ENCODE assay signal across 22 cellular contexts in genomic region chr10:107790271-107790670, GRCh38.
A peak's percentile ranks its signal among the peaks of the same experiment; 100 is the strongest.
DNase-seq lines count a peak whose midpoint lies in the region; FAIRE-seq and TF ChIP-seq lines count a peak whose summit lies in the region.
"Had no signal": no experiment of that assay in that cellular context is flagged by ENCODE, and none has a peak within 500 bp of the region (broad histone marks: within the 10 kb centered on the region; RNA-seq: fewer than 3 reads in every experiment).

No MANE protein-coding gene starts in this region.

- H3K27ac ChIP-seq in HEK293 (ENCODE audit: extremely low read depth, low read depth, low read length), result no peak overlapping the region
- H3K27ac ChIP-seq: BLaER1 treated with 17β-estradiol and CSF1 and Interleukin-3, amounts not matched to agents 10 nM and 100 nM had no signal

- POLR2A ChIA-PET in HEK293 (lab: Yijun Ruan, JAX), result no interaction called here

- no peaks in the 10 kb centered on the region for H3K9me3 ChIP-seq in HEK293 (ENCODE audit: control insufficient read depth, insufficient read depth, low read depth, low read length)

- H3K36me3 Mint-ChIP-seq in activated naive CD4-positive, alpha-beta T cell treated with anti-CD3 and anti-CD28 coated beads, Interleukin-2, amount 10 ng/mL, durations not matched to agents 7 days and 5 days, result no peaks in the 10 kb centered on the region
- no peaks in the 10 kb centered on the region for H3K36me3 Mint-ChIP-seq in activated T-helper 1 cell treated with anti-CD3 and anti-CD28 coated beads, Interleukin-12 subunit alpha, Interleukin-12 subunit beta, Interleukin-2, Interleukin-4 antibody, amounts not matched to agents 30 ng/mL and 10 ng/mL and 1 ng/mL, durations not matched to agents 14 hours and 24 hours and 36 hours (ENCODE audit: low read depth)
- H3K36me3 Mint-ChIP-seq: CD4-positive, alpha-beta memory T cell had no signal

- no peaks in the 10 kb centered on the region for H3K36me3 ChIP-seq in HEK293 (ENCODE audit: control insufficient read depth in 2 of 2, insufficient read depth in 1 of 2, low read length in 2 of 2)
- H3K36me3 ChIP-seq: BLaER1 treated with 17β-estradiol and CSF1 and Interleukin-3, amounts not matched to agents 10 nM and 100 nM; HAP-1 had no signal

- H3K4me3 Mint-ChIP-seq in activated naive CD4-positive, alpha-beta T cell treated with anti-CD3 and anti-CD28 coated beads, Interleukin-2, amount 10 ng/mL, durations not matched to agents 7 days and 5 days, result no peak overlapping the region
- H3K4me3 Mint-ChIP-seq in activated T-helper 1 cell treated with anti-CD3 and anti-CD28 coated beads, Interleukin-12 subunit alpha, Interleukin-12 subunit beta, Interleukin-2, Interleukin-4 antibody, amounts not matched to agents 30 ng/mL and 10 ng/mL and 1 ng/mL, durations not matched to agents 14 hours and 24 hours and 36 hours, result no peak overlapping the region
- H3K4me3 Mint-ChIP-seq: CD4-positive, alpha-beta memory T cell had no signal

- H3K4me3 ChIP-seq in HEK293 (ENCODE audit: low read depth, low read length) (no peak overlapping the region), choroid plexus epithelial cell (ENCODE audit: low read depth, low read length) (no peak overlapping the region)
- H3K4me3 ChIP-seq: BLaER1 treated with 17β-estradiol and CSF1 and Interleukin-3, amounts not matched to agents 10 nM and 100 nM; HAP-1 had no signal

- FAIRE-seq in G401.6 (lab: Jason Lieb, UNC), result peak; percentile 51
- FAIRE-seq: GM12891, HTR-8/SVneo had no signal

- TF ChIP-seq CTCF in HEK293 (tag by site-specific recombination; IDR thresholded peaks at IDR 0.05), result no peak
- no peak for TF ChIP-seq CTCF in choroid plexus epithelial cell (conservative IDR thresholded peaks at IDR 0.05; ENCODE audit: low read depth, low read length)

- peaks cover 9% of the 10 kb centered on the region for H3K9me3 Mint-ChIP-seq in activated naive CD4-positive, alpha-beta T cell treated with anti-CD3 and anti-CD28 coated beads, Interleukin-2, amount 10 ng/mL, durations not matched to agents 7 days and 5 days
- H3K9me3 Mint-ChIP-seq in activated T-helper 1 cell treated with anti-CD3 and anti-CD28 coated beads, Interleukin-12 subunit alpha, Interleukin-12 subunit beta, Interleukin-2, Interleukin-4 antibody, amounts not matched to agents 30 ng/mL and 10 ng/mL and 1 ng/mL, durations not matched to agents 14 hours and 24 hours and 36 hours, result peaks cover 5% of the 10 kb centered on the region

- DNase-seq in choroid plexus epithelial cell (ENCODE audit: low read depth) (peak; percentile 10), myocyte (ENCODE audit: low read depth) (peak; percentile 9), activated gamma-delta T cell treated with Interleukin-2 at 50 U/mL for 16 hours (no peak)
- no peak for DNase-seq in activated naive CD4-positive, alpha-beta T cell treated with anti-CD3 and anti-CD28 coated beads, Interleukin-2, amount 10 ng/mL, durations not matched to agents 7 days and 5 days
- no peak for DNase-seq in activated T-helper 1 cell treated with anti-CD3 and anti-CD28 coated beads, Interleukin-12 subunit alpha, Interleukin-12 subunit beta, Interleukin-2, Interleukin-4 antibody, amounts not matched to agents 30 ng/mL and 10 ng/mL and 1 ng/mL, durations not matched to agents 14 hours and 24 hours and 36 hours (ENCODE audit: low spot score)
- DNase-seq: Caco-2; CD4-positive, alpha-beta memory T cell; DMS79; KG1; NCI-H1105; NCI-H146; NCI-H2029; NCI-H345; NCI-H524; NCI-H774; NK-92 treated with Interleukin-12 subunit alpha and Interleukin-12 subunit beta, amount 100 ng/mL, for 24 hours had no signal

- H3K27ac Mint-ChIP-seq in activated naive CD4-positive, alpha-beta T cell treated with anti-CD3 and anti-CD28 coated beads, Interleukin-2, amount 10 ng/mL, durations not matched to agents 7 days and 5 days, result no peak overlapping the region
- no peak overlapping the region for H3K27ac Mint-ChIP-seq in activated T-helper 1 cell treated with anti-CD3 and anti-CD28 coated beads, Interleukin-12 subunit alpha, Interleukin-12 subunit beta, Interleukin-2, Interleukin-4 antibody, amounts not matched to agents 30 ng/mL and 10 ng/mL and 1 ng/mL, durations not matched to agents 14 hours and 24 hours and 36 hours
- H3K27ac Mint-ChIP-seq: CD4-positive, alpha-beta memory T cell had no signal

- no peaks in the 10 kb centered on the region for H3K4me1 ChIP-seq in HEK293 (ENCODE audit: control insufficient read depth, insufficient read depth, low read length)
- H3K4me1 ChIP-seq: BLaER1 treated with 17β-estradiol and CSF1 and Interleukin-3, amounts not matched to agents 10 nM and 100 nM; Caco-2; HAP-1 had no signal

- CTCF ChIA-PET in HEK293 (lab: Yijun Ruan, JAX), result no interaction called here
- CTCF ChIA-PET in activated naive CD4-positive, alpha-beta T cell treated with anti-CD3 and anti-CD28 coated beads, Interleukin-2, amount 10 ng/mL, durations not matched to agents 7 days and 5 days (lab: Charles Lee), result no interaction called here

- intact Hi-C loops in activated T-helper 1 cell treated with anti-CD3 and anti-CD28 coated beads, Interleukin-12 subunit alpha, Interleukin-12 subunit beta, Interleukin-2, Interleukin-4 antibody, amounts not matched to agents 30 ng/mL and 10 ng/mL and 1 ng/mL, durations not matched to agents 14 hours and 24 hours and 36 hours (cut with micrococcal nuclease), result no loop called here

- no peaks in the 10 kb centered on the region for H3K27me3 Mint-ChIP-seq in activated naive CD4-positive, alpha-beta T cell treated with anti-CD3 and anti-CD28 coated beads, Interleukin-2, amount 10 ng/mL, durations not matched to agents 7 days and 5 days
- H3K27me3 Mint-ChIP-seq in activated T-helper 1 cell treated with anti-CD3 and anti-CD28 coated beads, Interleukin-12 subunit alpha, Interleukin-12 subunit beta, Interleukin-2, Interleukin-4 antibody, amounts not matched to agents 30 ng/mL and 10 ng/mL and 1 ng/mL, durations not matched to agents 14 hours and 24 hours and 36 hours (ENCODE audit: insufficient read depth), result no peaks in the 10 kb centered on the region
- H3K27me3 Mint-ChIP-seq: CD4-positive, alpha-beta memory T cell had no signal

- H3K4me1 Mint-ChIP-seq in activated naive CD4-positive, alpha-beta T cell treated with anti-CD3 and anti-CD28 coated beads, Interleukin-2, amount 10 ng/mL, durations not matched to agents 7 days and 5 days, result no peaks in the 10 kb centered on the region
- H3K4me1 Mint-ChIP-seq in activated T-helper 1 cell treated with anti-CD3 and anti-CD28 coated beads, Interleukin-12 subunit alpha, Interleukin-12 subunit beta, Interleukin-2, Interleukin-4 antibody, amounts not matched to agents 30 ng/mL and 10 ng/mL and 1 ng/mL, durations not matched to agents 14 hours and 24 hours and 36 hours (ENCODE audit: low read depth), result no peaks in the 10 kb centered on the region
- H3K4me1 Mint-ChIP-seq: CD4-positive, alpha-beta memory T cell had no signal

TF ChIP-seq in HEK293, 187 proteins besides CTCF, POLR2A, EP300 and RAD21:
- no peak for TF ChIP-seq ZNF362 (tag by site-specific recombination; IDR thresholded peaks at IDR 0.05)
- peak; percentile 58 for TF ChIP-seq SETDB1 (IDR thresholded peaks at IDR 0.05; ENCODE audit: insufficient read length, low read length)
- TF ChIP-seq ZNF133 (tag by site-specific recombination; IDR thresholded peaks at IDR 0.05), result peak; percentile 72
TF ChIP-seq in HEK293: peak in this region for 2.

Comparison
In these comparisons a context has a peak if more than half of its experiments do, and no peak if none do; other contexts are left out.
1. DNase-seq: peak in choroid plexus epithelial cell (single experiment) and myocyte (single experiment); none in activated naive CD4-positive, alpha-beta T cell treated with anti-CD3 and anti-CD28 coated beads, Interleukin-2, amount 10 ng/mL, durations not matched to agents 7 days and 5 days (single experiment), activated gamma-delta T cell treated with Interleukin-2 at 50 U/mL for 16 hours (single experiment) and activated T-helper 1 cell treated with anti-CD3 and anti-CD28 coated beads, Interleukin-12 subunit alpha, Interleukin-12 subunit beta, Interleukin-2, Interleukin-4 antibody, amounts not matched to agents 30 ng/mL and 10 ng/mL and 1 ng/mL, durations not matched to agents 14 hours and 24 hours and 36 hours (single experiment).